Comparison of ENCODE assay signal across 8 cellular contexts in the genomic region with DNA sequence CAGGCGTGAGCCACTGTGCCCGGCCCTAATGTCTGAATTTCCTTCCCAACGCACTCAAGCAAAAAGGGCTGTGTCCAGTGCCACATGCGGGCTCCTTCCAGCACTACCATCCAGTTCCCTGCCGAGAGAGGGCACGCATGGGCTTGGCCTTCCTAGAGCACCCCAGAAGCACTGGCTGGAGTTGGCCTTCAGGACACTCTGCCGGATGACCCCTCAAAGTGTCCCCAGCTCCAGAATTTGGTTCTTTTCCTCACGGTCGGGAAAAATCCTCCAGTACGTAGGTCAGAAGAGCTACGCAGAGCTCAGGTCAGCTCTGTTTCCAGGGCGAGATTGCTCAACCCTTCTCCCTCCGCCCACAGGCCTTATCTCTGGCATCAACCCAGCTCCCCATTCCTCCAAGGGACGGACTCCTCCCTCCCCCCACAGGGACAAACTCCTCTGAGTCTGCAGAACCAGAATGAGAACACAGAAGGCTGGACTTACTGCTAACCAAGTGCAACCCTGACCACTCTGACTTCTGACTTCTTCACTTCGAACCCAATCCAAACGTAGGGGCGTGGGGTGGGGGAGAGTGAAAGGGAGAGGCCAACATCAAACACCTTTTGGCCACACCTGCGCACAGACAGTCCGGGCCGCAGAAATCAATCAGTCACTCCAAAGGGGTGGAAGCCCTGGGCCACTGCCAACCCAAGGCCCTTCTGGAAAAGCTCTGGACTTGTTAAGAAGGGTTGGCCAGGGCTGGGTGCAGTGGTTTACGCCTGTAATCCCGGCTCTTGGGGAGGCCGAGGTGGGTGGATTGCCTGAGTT. TPM values are rescaled to one million over a fixed set of nuclear protein-coding genes. Genes with fewer than 3 reads are reported as not detected.
DNase-seq lines count a peak whose midpoint lies in the region; ATAC-seq and TF ChIP-seq lines count a peak whose summit lies in the region.

No MANE protein-coding gene starts in this region.

- H3K36me3 ChIP-seq in psoas muscle (ENCODE audit: insufficient read depth in 1 of 2, low read depth in 1 of 2) = no peaks in the 10 kb centered on the region

- no peaks in the 10 kb centered on the region for H3K9me3 Mint-ChIP-seq in activated T-cell treated with anti-CD3 and anti-CD28 coated beads, Interleukin-2, amount 50 U/mL, for 24 hours

- H3K27ac Mint-ChIP-seq in activated T-cell treated with anti-CD3 and anti-CD28 coated beads, Interleukin-2, amount 50 U/mL, for 24 hours = no peak overlapping the region

- TF ChIP-seq CTCF in fibroblast of villous mesenchyme (IDR thresholded peaks at IDR 0.05; ENCODE audit: insufficient read depth, low read depth, low read length) (no peak), psoas muscle (IDR thresholded peaks at IDR 0.05) (no peak)

- WGBS in psoas muscle, 3 donors = 28 to 48% (median 34%) methylated on average over 23 of the region's 23 CpGs

- H3K9me3 ChIP-seq in psoas muscle = no peaks in the 10 kb centered on the region

- peak overlapping the region; percentile 92 for H3K4me3 ChIP-seq in fibroblast of villous mesenchyme (ENCODE audit: low read depth, low read length)
- H3K4me3 ChIP-seq in psoas muscle = peak overlapping the region; percentile 85

- peak overlapping the region; percentile 87 for H3K27ac ChIP-seq in psoas muscle

- H3K27me3 Mint-ChIP-seq in activated T-cell treated with anti-CD3 and anti-CD28 coated beads, Interleukin-2, amount 50 U/mL, for 24 hours = peaks cover 16% of the 10 kb centered on the region

- H3K27me3 ChIP-seq in psoas muscle (ENCODE audit: insufficient read depth in 3 of 3, low read length in 2 of 3) = no peaks in the 10 kb centered on the region

- H3K36me3 Mint-ChIP-seq in activated T-cell treated with anti-CD3 and anti-CD28 coated beads, Interleukin-2, amount 50 U/mL, for 24 hours (ENCODE audit: low read depth) = no peaks in the 10 kb centered on the region

- peak in 1 of 4 donors; percentile 8 for ATAC-seq in psoas muscle
- no peak for ATAC-seq in HG02885 (IDR thresholded peaks at IDR 0.05; ENCODE audit: poor library complexity, unreplicated experiment)

- H3K4me1 ChIP-seq in psoas muscle = peaks cover 39% of the 10 kb centered on the region

- H3K4me3 Mint-ChIP-seq in activated T-cell treated with anti-CD3 and anti-CD28 coated beads, Interleukin-2, amount 50 U/mL, for 24 hours = no peak overlapping the region

- peaks cover 19% of the 10 kb centered on the region for H3K4me1 Mint-ChIP-seq in activated T-cell treated with anti-CD3 and anti-CD28 coated beads, Interleukin-2, amount 50 U/mL, for 24 hours (ENCODE audit: low read depth)

- intact Hi-C loops in psoas muscle (cut with DNase I) = no loop called here

- DNase-seq in Daoy (ENCODE audit: low read depth) = peak; percentile 70
- DNase-seq in T1000 (lab: John Stamatoyannopoulos, UW) = peak; percentile 22
- DNase-seq in fibroblast of villous mesenchyme (ENCODE audit: low read depth) = peak; percentile 98
- DNase-seq in psoas muscle = peak; percentile 65 to 80
- DNase-seq in activated T-cell treated with anti-CD3 and anti-CD28 coated beads, Interleukin-2, amount 50 U/mL, for 24 hours = no peak
- DNase-seq in NCI-H1436 (lab: John Stamatoyannopoulos, UW) = no peak
- no peak for DNase-seq in NCI-H1105 treated with DMSO at 0.1 percent for 48 hours (lab: John Stamatoyannopoulos, UW)

RNA-seq across cellular contexts. Expression of gene CDC42EP4, which starts 3.6 kb away (rescaled TPM):
- 39.7 and 50.5 TPM in 2 replicates for total RNA-seq in Daoy (2014; rRNA removed; shearing (Covaris generic))
- 36.4 and 54.8 TPM in 2 replicates for total RNA-seq in fibroblast of villous mesenchyme
- total RNA-seq in psoas muscle = 10 to 100 TPM; 13.7 to 24.4 (median 18.1) TPM
- polyA plus RNA-seq in psoas muscle = 10 to 100 TPM; 10.7 to 24.1 (median 21.7) TPM

RNA-seq across cellular contexts. Expression of gene CPSF4L, which starts 46.5 kb away (rescaled TPM):
- not detected in 2 replicates for total RNA-seq in Daoy (2014; rRNA removed; shearing (Covaris generic))
- total RNA-seq in fibroblast of villous mesenchyme (not detected in 2 replicates), psoas muscle (not detected)
- polyA plus RNA-seq in psoas muscle = not detected

Comparison
In these comparisons a context has a peak if more than half of its experiments do, and no peak if none do; other contexts are left out.
1. DNase-seq: peak in Daoy (single experiment), T1000 (single experiment), fibroblast of villous mesenchyme (single experiment) and psoas muscle (2 of 2); none in activated T-cell treated with anti-CD3 and anti-CD28 coated beads, Interleukin-2, amount 50 U/mL, for 24 hours (single experiment), NCI-H1436 (single experiment) and NCI-H1105 treated with DMSO at 0.1 percent for 48 hours (single experiment).